In the genomic region with DNA sequence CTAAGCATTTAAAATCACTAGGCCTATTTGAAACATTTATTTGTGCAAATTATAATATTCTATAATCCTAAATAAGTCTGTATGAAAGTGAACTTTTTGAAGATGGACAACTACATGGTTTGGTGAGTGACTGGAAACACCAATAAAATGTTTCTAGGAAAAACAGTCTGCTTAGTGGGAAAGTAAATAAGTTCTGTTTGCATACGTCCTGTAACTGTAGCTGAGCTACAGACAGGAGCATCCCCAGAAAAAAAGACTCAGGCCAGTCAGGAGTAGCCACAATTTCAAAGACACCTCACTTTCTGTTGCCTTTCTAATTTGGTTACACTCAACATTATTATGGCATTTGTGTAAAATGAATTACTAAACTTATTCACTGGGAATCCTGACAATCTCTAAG, we compare ENCODE assay signal across 28 cellular contexts. TPM values are rescaled to one million over a fixed set of nuclear protein-coding genes. Genes with fewer than 3 reads are reported as not detected.
"Had no signal": no experiment of that assay in that cellular context is flagged by ENCODE, and none has a peak within 500 bp of the region (broad histone marks: within the 10 kb centered on the region; RNA-seq: fewer than 3 reads in every experiment).

No MANE protein-coding gene starts in this region.

- H3K9me3 ChIP-seq: left ventricle myocardium inferior, pancreas, prostate gland, sigmoid colon, suprapubic skin, thoracic aorta, tibial artery, upper lobe of right lung had no signal

- H3K36me3 ChIP-seq: left ventricle myocardium inferior, pancreas, prostate gland, sigmoid colon, spleen, suprapubic skin, thoracic aorta, tibial artery, upper lobe of right lung had no signal

- ATAC-seq: natural killer cell; pancreas; right cardiac atrium; stimulated activated effector memory CD8-positive, alpha-beta T cell treated with anti-CD3 and anti-CD28 coated beads, Interleukin-12 subunit alpha, Interleukin-12 subunit beta, amount 100 ng/mL, for 72 hours; upper lobe of right lung had no signal

- H3K27ac ChIP-seq: left ventricle myocardium inferior, pancreas, prostate gland, sigmoid colon, spleen, suprapubic skin, thoracic aorta, tibial artery, upper lobe of right lung had no signal

- H3K4me1 Mint-ChIP-seq: naive B cell; natural killer cell; stimulated activated effector memory CD8-positive, alpha-beta T cell treated with anti-CD3 and anti-CD28 coated beads, Interleukin-12 subunit alpha, Interleukin-12 subunit beta, amount 100 ng/mL, for 72 hours had no signal

- H3K4me3 ChIP-seq: left ventricle myocardium inferior, lung, pancreas, prostate gland, sigmoid colon, spleen, suprapubic skin, thoracic aorta, tibial artery, upper lobe of right lung had no signal

- H3K4me1 ChIP-seq: left ventricle myocardium inferior, pancreas, prostate gland, sigmoid colon, spleen, suprapubic skin, tibial artery, upper lobe of right lung had no signal

- DNase-seq: islet precursor cell; left ventricle myocardium inferior; mesendoderm; naive B cell; natural killer cell; nucleus accumbens; pancreas; retina; right cardiac atrium; sigmoid colon; small intestine; spleen; stimulated activated CD4-positive, alpha-beta T cell treated with anti-CD3 and anti-CD28 coated beads, Interleukin-4, amount 100 ng/mL, for 24 hours; stimulated activated naive CD4-positive, alpha-beta T cell; tibial artery; trophoblast cell; upper lobe of right lung had no signal

- H3K27me3 Mint-ChIP-seq: naive B cell; stimulated activated naive CD8-positive, alpha-beta T cell treated with anti-CD3 and anti-CD28 coated beads, Interleukin-15, Interleukin-2, amounts not matched to agents 100 ng/mL and 50 ng/mL, for 24 hours had no signal

- H3K27ac Mint-ChIP-seq: mesothelial cell of epicardium; naive B cell; natural killer cell; stimulated activated effector memory CD8-positive, alpha-beta T cell treated with anti-CD3 and anti-CD28 coated beads, Interleukin-12 subunit alpha, Interleukin-12 subunit beta, amount 100 ng/mL, for 72 hours; stimulated activated naive CD8-positive, alpha-beta T cell treated with anti-CD3 and anti-CD28 coated beads, Interleukin-15, Interleukin-2, amounts not matched to agents 100 ng/mL and 50 ng/mL, for 24 hours had no signal

- H3K27me3 ChIP-seq: pancreas, sigmoid colon, spleen, suprapubic skin, tibial artery, upper lobe of right lung had no signal

- H3K4me3 Mint-ChIP-seq: mesothelial cell of epicardium; naive B cell; natural killer cell; stimulated activated effector memory CD8-positive, alpha-beta T cell treated with anti-CD3 and anti-CD28 coated beads, Interleukin-12 subunit alpha, Interleukin-12 subunit beta, amount 100 ng/mL, for 72 hours; stimulated activated naive CD8-positive, alpha-beta T cell treated with anti-CD3 and anti-CD28 coated beads, Interleukin-15, Interleukin-2, amounts not matched to agents 100 ng/mL and 50 ng/mL, for 24 hours had no signal

- H3K36me3 Mint-ChIP-seq: mesothelial cell of epicardium; naive B cell; natural killer cell; stimulated activated effector memory CD8-positive, alpha-beta T cell treated with anti-CD3 and anti-CD28 coated beads, Interleukin-12 subunit alpha, Interleukin-12 subunit beta, amount 100 ng/mL, for 72 hours had no signal

RNA-seq across cellular contexts. Expression of gene KCNJ3, which starts 28.4 kb away (rescaled TPM):
- total RNA-seq: kidney epithelial cell, mononuclear cell, natural killer cell, osteoblast, subcutaneous adipose tissue, upper lobe of right lung had no signal
